In the genomic region with DNA sequence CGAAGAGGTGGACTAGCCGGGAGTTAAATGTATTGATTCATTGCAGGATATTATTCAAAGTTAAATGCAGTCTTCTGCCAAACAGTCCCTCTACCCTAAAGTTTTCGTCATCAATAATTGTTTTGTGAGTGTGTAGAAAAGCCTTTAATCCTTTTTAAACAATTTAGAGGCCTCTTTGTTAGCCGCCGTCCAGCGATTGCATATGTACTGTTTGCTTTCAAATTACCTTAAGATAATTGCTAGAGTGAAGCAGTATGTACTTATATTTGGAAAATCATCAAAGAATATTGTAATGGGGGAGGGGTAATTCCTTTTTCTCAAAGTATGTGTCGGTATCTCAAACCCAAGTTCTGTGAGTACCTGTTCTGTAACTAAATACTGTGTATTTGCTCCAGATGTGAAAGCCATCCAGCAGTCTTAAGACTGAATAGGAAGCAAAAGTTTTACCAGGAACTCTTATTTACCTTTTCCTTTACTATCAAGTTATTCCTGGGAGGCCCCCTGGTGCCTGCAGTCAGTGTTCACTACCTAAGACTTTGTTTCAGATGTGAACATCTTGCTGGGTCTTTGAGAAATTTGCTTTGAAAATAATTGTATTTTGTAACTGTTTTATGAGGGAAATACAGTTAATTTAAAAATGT, we compare ENCODE assay signal across 1 cellular context.
TF ChIP-seq lines count a peak whose summit lies in the region.

No MANE protein-coding gene starts in this region.

TF ChIP-seq in HCT116, 20 proteins besides CTCF, POLR2A, EP300 and RAD21 (continued from another document):
- TF ChIP-seq, protein P1, sequence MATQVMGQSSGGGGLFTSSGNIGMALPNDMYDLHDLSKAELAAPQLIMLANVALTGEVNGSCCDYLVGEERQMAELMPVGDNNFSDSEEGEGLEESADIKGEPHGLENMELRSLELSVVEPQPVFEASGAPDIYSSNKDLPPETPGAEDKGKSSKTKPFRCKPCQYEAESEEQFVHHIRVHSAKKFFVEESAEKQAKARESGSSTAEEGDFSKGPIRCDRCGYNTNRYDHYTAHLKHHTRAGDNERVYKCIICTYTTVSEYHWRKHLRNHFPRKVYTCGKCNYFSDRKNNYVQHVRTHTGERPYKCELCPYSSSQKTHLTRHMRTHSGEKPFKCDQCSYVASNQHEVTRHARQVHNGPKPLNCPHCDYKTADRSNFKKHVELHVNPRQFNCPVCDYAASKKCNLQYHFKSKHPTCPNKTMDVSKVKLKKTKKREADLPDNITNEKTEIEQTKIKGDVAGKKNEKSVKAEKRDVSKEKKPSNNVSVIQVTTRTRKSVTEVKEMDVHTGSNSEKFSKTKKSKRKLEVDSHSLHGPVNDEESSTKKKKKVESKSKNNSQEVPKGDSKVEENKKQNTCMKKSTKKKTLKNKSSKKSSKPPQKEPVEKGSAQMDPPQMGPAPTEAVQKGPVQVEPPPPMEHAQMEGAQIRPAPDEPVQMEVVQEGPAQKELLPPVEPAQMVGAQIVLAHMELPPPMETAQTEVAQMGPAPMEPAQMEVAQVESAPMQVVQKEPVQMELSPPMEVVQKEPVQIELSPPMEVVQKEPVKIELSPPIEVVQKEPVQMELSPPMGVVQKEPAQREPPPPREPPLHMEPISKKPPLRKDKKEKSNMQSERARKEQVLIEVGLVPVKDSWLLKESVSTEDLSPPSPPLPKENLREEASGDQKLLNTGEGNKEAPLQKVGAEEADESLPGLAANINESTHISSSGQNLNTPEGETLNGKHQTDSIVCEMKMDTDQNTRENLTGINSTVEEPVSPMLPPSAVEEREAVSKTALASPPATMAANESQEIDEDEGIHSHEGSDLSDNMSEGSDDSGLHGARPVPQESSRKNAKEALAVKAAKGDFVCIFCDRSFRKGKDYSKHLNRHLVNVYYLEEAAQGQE (IDR thresholded peaks at IDR 0.05; ENCODE audit: low read depth) = no peak
- no peak for TF ChIP-seq SRF (IDR thresholded peaks at IDR 0.05; ENCODE audit: low read depth)
